Comparison of ENCODE assay signal across 1 cellular context in genomic region chr9:137028281-137029057, GRCh38.
TF ChIP-seq lines count a peak whose summit lies in the region.

No MANE protein-coding gene starts in this region.

TF ChIP-seq in K562, 482 proteins besides CTCF, POLR2A, EP300 and RAD21 (continued from another document and continues in another):
- no peak for TF ChIP-seq PRPF4 (IDR thresholded peaks at IDR 0.05; ENCODE audit: insufficient read depth, low read depth, low read length, poor library complexity, severe bottlenecking)
- no peak for TF ChIP-seq IRF2 (CRISPR knock-in tag; IDR thresholded peaks at IDR 0.05)
- no peak for TF ChIP-seq CREB1 (IDR thresholded peaks at IDR 0.05)
- 0 out of 2 replicates have a peak, but pooled peaks have one; percentile 5 for TF ChIP-seq CREB1 (CRISPR knock-in tag; IDR thresholded peaks at IDR 0.05)
- TF ChIP-seq ZNF766 (CRISPR knock-in tag; conservative IDR thresholded peaks at IDR 0.05) = 0 out of 2 replicates have a peak, but pooled peaks have one; percentile 57
- no peak for TF ChIP-seq COPS2 (conservative IDR thresholded peaks at IDR 0.05)
- TF ChIP-seq PHB (CRISPR knock-in tag; IDR thresholded peaks at IDR 0.05) = no peak
- peak; percentile 53; the same call in 1 of the 2 replicates for TF ChIP-seq CXXC5 (CRISPR knock-in tag; IDR thresholded peaks at IDR 0.05)
- TF ChIP-seq, protein P1, sequence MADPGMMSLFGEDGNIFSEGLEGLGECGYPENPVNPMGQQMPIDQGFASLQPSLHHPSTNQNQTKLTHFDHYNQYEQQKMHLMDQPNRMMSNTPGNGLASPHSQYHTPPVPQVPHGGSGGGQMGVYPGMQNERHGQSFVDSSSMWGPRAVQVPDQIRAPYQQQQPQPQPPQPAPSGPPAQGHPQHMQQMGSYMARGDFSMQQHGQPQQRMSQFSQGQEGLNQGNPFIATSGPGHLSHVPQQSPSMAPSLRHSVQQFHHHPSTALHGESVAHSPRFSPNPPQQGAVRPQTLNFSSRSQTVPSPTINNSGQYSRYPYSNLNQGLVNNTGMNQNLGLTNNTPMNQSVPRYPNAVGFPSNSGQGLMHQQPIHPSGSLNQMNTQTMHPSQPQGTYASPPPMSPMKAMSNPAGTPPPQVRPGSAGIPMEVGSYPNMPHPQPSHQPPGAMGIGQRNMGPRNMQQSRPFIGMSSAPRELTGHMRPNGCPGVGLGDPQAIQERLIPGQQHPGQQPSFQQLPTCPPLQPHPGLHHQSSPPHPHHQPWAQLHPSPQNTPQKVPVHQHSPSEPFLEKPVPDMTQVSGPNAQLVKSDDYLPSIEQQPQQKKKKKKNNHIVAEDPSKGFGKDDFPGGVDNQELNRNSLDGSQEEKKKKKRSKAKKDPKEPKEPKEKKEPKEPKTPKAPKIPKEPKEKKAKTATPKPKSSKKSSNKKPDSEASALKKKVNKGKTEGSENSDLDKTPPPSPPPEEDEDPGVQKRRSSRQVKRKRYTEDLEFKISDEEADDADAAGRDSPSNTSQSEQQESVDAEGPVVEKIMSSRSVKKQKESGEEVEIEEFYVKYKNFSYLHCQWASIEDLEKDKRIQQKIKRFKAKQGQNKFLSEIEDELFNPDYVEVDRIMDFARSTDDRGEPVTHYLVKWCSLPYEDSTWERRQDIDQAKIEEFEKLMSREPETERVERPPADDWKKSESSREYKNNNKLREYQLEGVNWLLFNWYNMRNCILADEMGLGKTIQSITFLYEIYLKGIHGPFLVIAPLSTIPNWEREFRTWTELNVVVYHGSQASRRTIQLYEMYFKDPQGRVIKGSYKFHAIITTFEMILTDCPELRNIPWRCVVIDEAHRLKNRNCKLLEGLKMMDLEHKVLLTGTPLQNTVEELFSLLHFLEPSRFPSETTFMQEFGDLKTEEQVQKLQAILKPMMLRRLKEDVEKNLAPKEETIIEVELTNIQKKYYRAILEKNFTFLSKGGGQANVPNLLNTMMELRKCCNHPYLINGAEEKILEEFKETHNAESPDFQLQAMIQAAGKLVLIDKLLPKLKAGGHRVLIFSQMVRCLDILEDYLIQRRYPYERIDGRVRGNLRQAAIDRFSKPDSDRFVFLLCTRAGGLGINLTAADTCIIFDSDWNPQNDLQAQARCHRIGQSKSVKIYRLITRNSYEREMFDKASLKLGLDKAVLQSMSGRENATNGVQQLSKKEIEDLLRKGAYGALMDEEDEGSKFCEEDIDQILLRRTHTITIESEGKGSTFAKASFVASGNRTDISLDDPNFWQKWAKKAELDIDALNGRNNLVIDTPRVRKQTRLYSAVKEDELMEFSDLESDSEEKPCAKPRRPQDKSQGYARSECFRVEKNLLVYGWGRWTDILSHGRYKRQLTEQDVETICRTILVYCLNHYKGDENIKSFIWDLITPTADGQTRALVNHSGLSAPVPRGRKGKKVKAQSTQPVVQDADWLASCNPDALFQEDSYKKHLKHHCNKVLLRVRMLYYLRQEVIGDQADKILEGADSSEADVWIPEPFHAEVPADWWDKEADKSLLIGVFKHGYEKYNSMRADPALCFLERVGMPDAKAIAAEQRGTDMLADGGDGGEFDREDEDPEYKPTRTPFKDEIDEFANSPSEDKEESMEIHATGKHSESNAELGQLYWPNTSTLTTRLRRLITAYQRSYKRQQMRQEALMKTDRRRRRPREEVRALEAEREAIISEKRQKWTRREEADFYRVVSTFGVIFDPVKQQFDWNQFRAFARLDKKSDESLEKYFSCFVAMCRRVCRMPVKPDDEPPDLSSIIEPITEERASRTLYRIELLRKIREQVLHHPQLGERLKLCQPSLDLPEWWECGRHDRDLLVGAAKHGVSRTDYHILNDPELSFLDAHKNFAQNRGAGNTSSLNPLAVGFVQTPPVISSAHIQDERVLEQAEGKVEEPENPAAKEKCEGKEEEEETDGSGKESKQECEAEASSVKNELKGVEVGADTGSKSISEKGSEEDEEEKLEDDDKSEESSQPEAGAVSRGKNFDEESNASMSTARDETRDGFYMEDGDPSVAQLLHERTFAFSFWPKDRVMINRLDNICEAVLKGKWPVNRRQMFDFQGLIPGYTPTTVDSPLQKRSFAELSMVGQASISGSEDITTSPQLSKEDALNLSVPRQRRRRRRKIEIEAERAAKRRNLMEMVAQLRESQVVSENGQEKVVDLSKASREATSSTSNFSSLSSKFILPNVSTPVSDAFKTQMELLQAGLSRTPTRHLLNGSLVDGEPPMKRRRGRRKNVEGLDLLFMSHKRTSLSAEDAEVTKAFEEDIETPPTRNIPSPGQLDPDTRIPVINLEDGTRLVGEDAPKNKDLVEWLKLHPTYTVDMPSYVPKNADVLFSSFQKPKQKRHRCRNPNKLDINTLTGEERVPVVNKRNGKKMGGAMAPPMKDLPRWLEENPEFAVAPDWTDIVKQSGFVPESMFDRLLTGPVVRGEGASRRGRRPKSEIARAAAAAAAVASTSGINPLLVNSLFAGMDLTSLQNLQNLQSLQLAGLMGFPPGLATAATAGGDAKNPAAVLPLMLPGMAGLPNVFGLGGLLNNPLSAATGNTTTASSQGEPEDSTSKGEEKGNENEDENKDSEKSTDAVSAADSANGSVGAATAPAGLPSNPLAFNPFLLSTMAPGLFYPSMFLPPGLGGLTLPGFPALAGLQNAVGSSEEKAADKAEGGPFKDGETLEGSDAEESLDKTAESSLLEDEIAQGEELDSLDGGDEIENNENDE (IDR thresholded peaks at IDR 0.05; ENCODE audit: low read depth, low read length) = no peak
- TF ChIP-seq EP400 (IDR thresholded peaks at IDR 0.05) = no peak
- 0 out of 2 replicates have a peak, but pooled peaks have one; percentile 14 for TF ChIP-seq CBFA2T3 (IDR thresholded peaks at IDR 0.05)
- TF ChIP-seq STAG1 (CRISPR knock-in tag; IDR thresholded peaks at IDR 0.05; ENCODE audit: borderline replicate concordance) = no peak
- peak in 1 of 2 experiments; percentile 40; a peak in 2 of 4 replicates for TF ChIP-seq MAZ (CRISPR knock-in tag; conservative IDR thresholded peaks at IDR 0.05 in 1 of 2, IDR thresholded peaks at IDR 0.05 in 1 of 2)
- TF ChIP-seq PYGO2 (tag; IDR thresholded peaks at IDR 0.05) = no peak
- 0 out of 2 replicates have a peak, but pooled peaks have one; percentile 19 for TF ChIP-seq ZC3H4 (CRISPR knock-in tag; IDR thresholded peaks at IDR 0.05; ENCODE audit: borderline replicate concordance)
- TF ChIP-seq RBFOX2 (IDR thresholded peaks at IDR 0.05; ENCODE audit: low read depth, low read length) = peak; percentile 56
- TF ChIP-seq RB1 (IDR thresholded peaks at IDR 0.05; ENCODE audit: low read depth) = peak; percentile 79
- no peak for TF ChIP-seq ZNF592 (IDR thresholded peaks at IDR 0.05)
- no peak for TF ChIP-seq JUN (IDR thresholded peaks at IDR 0.05; ENCODE audit: borderline replicate concordance, low read depth, low read length)
- 0 out of 2 replicates have a peak, but pooled peaks have one; percentile 39 for TF ChIP-seq JUN (CRISPR knock-in tag; IDR thresholded peaks at IDR 0.05; ENCODE audit: borderline replicate concordance)
- TF ChIP-seq, protein P2, sequence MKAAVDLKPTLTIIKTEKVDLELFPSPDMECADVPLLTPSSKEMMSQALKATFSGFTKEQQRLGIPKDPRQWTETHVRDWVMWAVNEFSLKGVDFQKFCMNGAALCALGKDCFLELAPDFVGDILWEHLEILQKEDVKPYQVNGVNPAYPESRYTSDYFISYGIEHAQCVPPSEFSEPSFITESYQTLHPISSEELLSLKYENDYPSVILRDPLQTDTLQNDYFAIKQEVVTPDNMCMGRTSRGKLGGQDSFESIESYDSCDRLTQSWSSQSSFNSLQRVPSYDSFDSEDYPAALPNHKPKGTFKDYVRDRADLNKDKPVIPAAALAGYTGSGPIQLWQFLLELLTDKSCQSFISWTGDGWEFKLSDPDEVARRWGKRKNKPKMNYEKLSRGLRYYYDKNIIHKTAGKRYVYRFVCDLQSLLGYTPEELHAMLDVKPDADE (conservative IDR thresholded peaks at IDR 0.05; ENCODE audit: control insufficient read depth, low read depth, low read length) = peak; percentile 16; the same call in 1 of the 2 replicates
- TF ChIP-seq GABPA (tag; conservative IDR thresholded peaks at IDR 0.05; ENCODE audit: low read depth) = 0 out of 2 replicates have a peak, but pooled peaks have one; percentile 6
- no peak for TF ChIP-seq RBM34 (IDR thresholded peaks at IDR 0.05; ENCODE audit: borderline replicate concordance, insufficient read depth, low read length)
- no peak for TF ChIP-seq STAT5A (IDR thresholded peaks at IDR 0.05; ENCODE audit: borderline replicate concordance, low read length)
- TF ChIP-seq, protein P3, sequence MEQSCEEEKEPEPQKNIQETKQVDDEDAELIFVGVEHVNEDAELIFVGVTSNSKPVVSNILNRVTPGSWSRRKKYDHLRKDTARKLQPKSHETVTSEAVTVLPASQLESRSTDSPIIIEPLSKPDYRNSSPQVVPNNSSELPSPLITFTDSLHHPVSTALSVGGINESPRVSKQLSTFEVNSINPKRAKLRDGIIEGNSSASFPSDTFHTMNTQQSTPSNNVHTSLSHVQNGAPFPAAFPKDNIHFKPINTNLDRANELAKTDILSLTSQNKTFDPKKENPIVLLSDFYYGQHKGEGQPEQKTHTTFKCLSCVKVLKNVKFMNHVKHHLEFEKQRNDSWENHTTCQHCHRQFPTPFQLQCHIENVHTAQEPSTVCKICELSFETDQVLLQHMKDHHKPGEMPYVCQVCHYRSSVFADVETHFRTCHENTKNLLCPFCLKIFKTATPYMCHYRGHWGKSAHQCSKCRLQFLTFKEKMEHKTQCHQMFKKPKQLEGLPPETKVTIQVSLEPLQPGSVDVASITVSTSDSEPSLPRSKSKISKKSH (CRISPR knock-in tag; IDR thresholded peaks at IDR 0.05) = no peak
- no peak for TF ChIP-seq POU5F1 (IDR thresholded peaks at IDR 0.05; ENCODE audit: borderline replicate concordance, low read depth, low read length, partially characterized antibody)
- TF ChIP-seq L3MBTL2 (IDR thresholded peaks at IDR 0.05) = peak; percentile 80
- no peak for TF ChIP-seq ZNF644 (tag; IDR thresholded peaks at IDR 0.05; ENCODE audit: low read depth)
- TF ChIP-seq UBTF (IDR thresholded peaks at IDR 0.05; ENCODE audit: borderline replicate concordance in 1 of 2, low read depth in 2 of 2, low read length in 2 of 2) = peak in 1 of 2 experiments; percentile 34; a peak in 1 of 4 replicates
- no peak for TF ChIP-seq ZNF140 (CRISPR knock-in tag; IDR thresholded peaks at IDR 0.05)
- no peak for TF ChIP-seq MAFF (IDR thresholded peaks at IDR 0.05; ENCODE audit: low read length)
- 0 out of 4 replicates have a peak, but pooled peaks of 1 of the 2 experiments have one; percentile 14 for TF ChIP-seq FOXA3 (CRISPR knock-in tag; conservative IDR thresholded peaks at IDR 0.05 in 1 of 2, IDR thresholded peaks at IDR 0.05 in 1 of 2)
- no peak for TF ChIP-seq RFX5 (IDR thresholded peaks at IDR 0.05; ENCODE audit: low read depth, low read length)
- TF ChIP-seq HNRNPL (IDR thresholded peaks at IDR 0.05; ENCODE audit: low read depth, low read length) = peak; percentile 34; the same call in 1 of the 2 replicates
- TF ChIP-seq SRSF7 (optimal IDR thresholded peaks at IDR 0.05; ENCODE audit: low read depth, low read length) = no peak
- TF ChIP-seq CHCHD3 (CRISPR knock-in tag; IDR thresholded peaks at IDR 0.05) = no peak
- TF ChIP-seq FOXP1 (CRISPR knock-in tag; IDR thresholded peaks at IDR 0.05) = peak; percentile 66; the same call in 1 of the 2 replicates
- TF ChIP-seq ZBTB7A (IDR thresholded peaks at IDR 0.05; ENCODE audit: borderline replicate concordance, control insufficient read depth, low read depth, low read length) = peak; percentile 70; the same call in 1 of the 2 replicates
- TF ChIP-seq, protein P4, sequence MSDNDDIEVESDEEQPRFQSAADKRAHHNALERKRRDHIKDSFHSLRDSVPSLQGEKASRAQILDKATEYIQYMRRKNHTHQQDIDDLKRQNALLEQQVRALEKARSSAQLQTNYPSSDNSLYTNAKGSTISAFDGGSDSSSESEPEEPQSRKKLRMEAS (CRISPR knock-in tag; IDR thresholded peaks at IDR 0.05) = peak; percentile 77
- TF ChIP-seq HDAC2 (IDR thresholded peaks at IDR 0.05) = 0 out of 2 replicates have a peak, but pooled peaks have one; percentile 11
- TF ChIP-seq NFIC (IDR thresholded peaks at IDR 0.05) = peak; percentile 86
- 0 out of 2 replicates have a peak, but pooled peaks have one; percentile 15 for TF ChIP-seq ZBTB1 (CRISPR knock-in tag; IDR thresholded peaks at IDR 0.05; ENCODE audit: borderline replicate concordance, low read depth)
- TF ChIP-seq BHLHE40 (IDR thresholded peaks at IDR 0.05; ENCODE audit: low read length) = peak; percentile 22
- no peak for TF ChIP-seq POLR2AphosphoS5 (IDR thresholded peaks at IDR 0.05; ENCODE audit: control insufficient read depth, insufficient read depth, low read depth, low read length)
